In the genomic region with DNA sequence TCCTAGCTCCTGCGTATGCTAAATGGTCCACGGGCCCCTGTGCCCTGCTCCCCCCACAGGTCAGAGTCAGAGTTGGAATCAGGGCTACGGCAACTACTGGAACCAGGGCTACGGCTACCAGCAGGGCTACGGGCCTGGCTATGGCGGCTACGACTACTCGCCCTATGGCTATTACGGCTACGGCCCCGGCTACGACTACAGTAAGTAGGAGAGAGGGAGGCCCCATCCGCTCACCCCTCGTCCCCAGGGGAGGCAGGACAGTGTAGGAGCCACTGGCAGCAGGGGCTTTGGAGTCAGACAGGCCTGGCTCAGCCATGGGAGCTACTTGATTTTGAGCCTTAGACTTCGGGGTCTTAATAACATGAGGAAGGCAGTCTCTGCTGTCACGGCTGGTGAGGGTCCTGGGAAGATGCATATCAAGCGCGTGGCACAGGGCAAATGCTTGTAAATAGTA, we compare ENCODE assay signal across 1 cellular context.
A peak's percentile ranks its signal among the peaks of the same experiment; 100 is the strongest.
TF ChIP-seq lines count a peak whose summit lies in the region.

No MANE protein-coding gene starts in this region.

TF ChIP-seq in K562, 482 proteins besides CTCF, POLR2A, EP300 and RAD21:
- TF ChIP-seq POLR2G (IDR thresholded peaks at IDR 0.05; ENCODE audit: low read depth, low read length): peak; percentile 77
- peak; percentile 52 for TF ChIP-seq RBM22 (IDR thresholded peaks at IDR 0.05; ENCODE audit: low read depth, low read length, poor library complexity, severe bottlenecking)
- no peak for TF ChIP-seq NR1H2 (CRISPR knock-in tag; IDR thresholded peaks at IDR 0.05)
- peak; percentile 63; the same call in 1 of the 2 replicates for TF ChIP-seq POLR2AphosphoS2 (IDR thresholded peaks at IDR 0.05; ENCODE audit: low read length)
- peak; percentile 41; the same call in 1 of the 2 replicates for TF ChIP-seq POLR2AphosphoS5 (IDR thresholded peaks at IDR 0.05; ENCODE audit: control insufficient read depth, insufficient read depth, low read depth, low read length)
- TF ChIP-seq NFE2L1 (tag; IDR thresholded peaks at IDR 0.05; ENCODE audit: borderline replicate concordance, low read depth): no peak
- TF ChIP-seq GTF2E2 (tag; IDR thresholded peaks at IDR 0.05): no peak
- TF ChIP-seq SIRT6 (IDR thresholded peaks at IDR 0.05; ENCODE audit: low read depth, low read length): peak; percentile 44
- peak; percentile 79 for TF ChIP-seq RBFOX2 (IDR thresholded peaks at IDR 0.05; ENCODE audit: low read depth, low read length)
- no peak for TF ChIP-seq XRCC5 (IDR thresholded peaks at IDR 0.05; ENCODE audit: low read depth, low read length)
- no peak for TF ChIP-seq NONO (IDR thresholded peaks at IDR 0.05; ENCODE audit: low read depth in 2 of 2, low read length in 1 of 2)
- TF ChIP-seq SUPT5H (IDR thresholded peaks at IDR 0.05): peak; percentile 18; the same call in 1 of the 2 replicates
